Comparison of ENCODE assay signal across 14 cellular contexts in the genomic region with DNA sequence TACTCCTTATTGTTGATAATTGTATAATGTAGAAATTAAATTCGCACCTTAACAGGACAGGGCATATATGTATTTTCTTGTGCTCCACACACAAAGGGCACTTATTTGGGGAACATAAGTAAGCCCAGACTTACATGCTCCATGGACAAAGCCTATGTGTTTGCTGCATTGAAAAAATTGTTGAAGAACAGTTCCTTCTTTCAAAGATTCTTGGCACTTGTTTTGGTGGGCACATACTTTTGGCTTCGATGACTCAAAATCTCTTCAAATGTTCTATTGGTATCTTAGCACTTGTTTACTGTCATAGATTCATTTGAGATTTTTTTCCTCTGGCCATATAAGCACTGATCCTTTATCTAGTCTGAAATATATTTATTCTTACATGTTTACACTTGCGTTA. TPM values are rescaled to one million over a fixed set of nuclear protein-coding genes. Genes with fewer than 3 reads are reported as not detected.
DNase-seq lines count a peak whose midpoint lies in the region; ATAC-seq and TF ChIP-seq lines count a peak whose summit lies in the region.
"Had no signal": no experiment of that assay in that cellular context is flagged by ENCODE, and none has a peak within 500 bp of the region (broad histone marks: within the 10 kb centered on the region; RNA-seq: fewer than 3 reads in every experiment).

No MANE protein-coding gene starts in this region.

- no peak overlapping the region for H3K4me3 ChIP-seq in AG10803 (ENCODE audit: low read length)
- H3K4me3 ChIP-seq in muscle layer of duodenum (ENCODE audit: low read depth in 1 of 2, low read length in 2 of 2): no peak overlapping the region

- no peaks in the 10 kb centered on the region for H3K36me3 ChIP-seq in muscle layer of duodenum (ENCODE audit: control insufficient read depth in 1 of 2, insufficient read depth in 2 of 2, low read length in 2 of 2)

- H3K27ac Mint-ChIP-seq in activated CD4-positive, alpha-beta memory T cell treated with anti-CD3 and anti-CD28 coated beads, Interleukin-2, amount 10 ng/mL, durations not matched to agents 7 days and 5 days: no peak overlapping the region

- POLR2A ChIA-PET in activated CD4-positive, alpha-beta memory T cell treated with anti-CD3 and anti-CD28 coated beads, Interleukin-2, amount 10 ng/mL, durations not matched to agents 7 days and 5 days (lab: Charles Lee): interaction anchor here (1.2 kb wide), 1 partner anchor 213 kb away, joined by 3 read pairs; no protein-coding TSS in a partner anchor

- H3K27me3 ChIP-seq in muscle layer of duodenum (ENCODE audit: low read depth, low read length): no peaks in the 10 kb centered on the region

- H3K4me1 ChIP-seq in muscle layer of duodenum (ENCODE audit: control insufficient read depth in 1 of 2, insufficient read depth in 2 of 2, low read length in 2 of 2): peaks cover 0 to 22% of the 10 kb centered on the region in 2 donors

- H3K27ac ChIP-seq in muscle layer of duodenum (ENCODE audit: low read length): peak overlapping the region; percentile 74

- no peak overlapping the region for H3K4me3 Mint-ChIP-seq in activated CD4-positive, alpha-beta memory T cell treated with anti-CD3 and anti-CD28 coated beads, Interleukin-2, amount 10 ng/mL, durations not matched to agents 7 days and 5 days

- TF ChIP-seq CTCF in AG10803 (conservative IDR thresholded peaks at IDR 0.05; ENCODE audit: low read length): no peak

- no peak for ATAC-seq in HG03025 (IDR thresholded peaks at IDR 0.05; ENCODE audit: low FRiP score, unreplicated experiment)
- ATAC-seq in HG03196 (IDR thresholded peaks at IDR 0.05; ENCODE audit: unreplicated experiment): no peak
- ATAC-seq: activated naive CD8-positive, alpha-beta T cell treated with anti-CD3 and anti-CD28 coated beads, Interleukin-2, amount 50 U/mL, for 24 hours had no signal

- no peaks in the 10 kb centered on the region for H3K9me3 ChIP-seq in muscle layer of duodenum (ENCODE audit: control insufficient read depth in 1 of 2, low read length in 2 of 2)

- CTCF ChIA-PET in activated CD4-positive, alpha-beta memory T cell treated with anti-CD3 and anti-CD28 coated beads, Interleukin-2, amount 10 ng/mL, durations not matched to agents 7 days and 5 days (lab: Charles Lee): interaction anchor here (3.0 kb wide), 1 partner anchor 213 kb away, joined by 30 read pairs; no protein-coding TSS in a partner anchor

- peaks cover 4% of the 10 kb centered on the region for H3K36me3 Mint-ChIP-seq in activated CD4-positive, alpha-beta memory T cell treated with anti-CD3 and anti-CD28 coated beads, Interleukin-2, amount 10 ng/mL, durations not matched to agents 7 days and 5 days (ENCODE audit: low read depth)

- DNase-seq in AG10803 (ENCODE audit: low read depth) (peak; percentile 48), LHCN-M2 (ENCODE audit: low read depth) (peak; percentile 35), astrocyte of the hippocampus (ENCODE audit: low read depth, low spot score) (peak; percentile 66), DMS 273 (lab: John Stamatoyannopoulos, UW; ENCODE audit: unreplicated experiment) (no peak)
- DNase-seq in activated CD4-positive, alpha-beta memory T cell treated with anti-CD3 and anti-CD28 coated beads, Interleukin-2, amount 10 ng/mL, durations not matched to agents 7 days and 5 days: no peak
- DNase-seq: activated CD4-positive, CD25-positive, alpha-beta regulatory T cell; activated naive CD8-positive, alpha-beta T cell treated with anti-CD3 and anti-CD28 coated beads, Interleukin-2, amount 50 U/mL, for 24 hours; activated T-cell treated with anti-CD3 and anti-CD28 coated beads for 4 hours; NCI-H2081 treated with DMSO at 0.1 percent for 48 hours; NK-92 treated with Interleukin-12 subunit alpha and Interleukin-12 subunit beta, amount 100 ng/mL, for 24 hours had no signal

- no peaks in the 10 kb centered on the region for H3K9me3 Mint-ChIP-seq in activated CD4-positive, alpha-beta memory T cell treated with anti-CD3 and anti-CD28 coated beads, Interleukin-2, amount 10 ng/mL, durations not matched to agents 7 days and 5 days

- H3K27me3 Mint-ChIP-seq in activated CD4-positive, alpha-beta memory T cell treated with anti-CD3 and anti-CD28 coated beads, Interleukin-2, amount 10 ng/mL, durations not matched to agents 7 days and 5 days: peaks cover 11% of the 10 kb centered on the region
- H3K27me3 Mint-ChIP-seq: activated naive CD8-positive, alpha-beta T cell treated with anti-CD3 and anti-CD28 coated beads, Interleukin-2, amount 50 U/mL, for 24 hours; memory B cell had no signal

- H3K4me1 Mint-ChIP-seq in activated CD4-positive, alpha-beta memory T cell treated with anti-CD3 and anti-CD28 coated beads, Interleukin-2, amount 10 ng/mL, durations not matched to agents 7 days and 5 days: peaks cover 33% of the 10 kb centered on the region

RNA-seq across cellular contexts. Expression of gene MAP4K5, which starts 1.4 kb away (rescaled TPM):
- 149 and 175 TPM in 2 replicates for total RNA-seq in LHCN-M2 (2014; rRNA removed)
- 16.4 TPM for polyA plus RNA-seq in LHCN-M2 (2012)
- total RNA-seq in activated CD4-positive, alpha-beta memory T cell treated with anti-CD3 and anti-CD28 coated beads, Interleukin-2, amount 10 ng/mL, durations not matched to agents 7 days and 5 days: 10 to 100 TPM; 22.0 TPM

RNA-seq across cellular contexts. Expression of gene ATL1, which starts 26.1 kb away (rescaled TPM):
- 12.7 and 14.9 TPM in 2 replicates for total RNA-seq in LHCN-M2 (2014; rRNA removed)
- 7.4 TPM for polyA plus RNA-seq in LHCN-M2 (2012)
- 1 to 10 TPM in 1 of 2 experiments, under 1 TPM in 1; 0.86 to 1.2 TPM for total RNA-seq in activated CD4-positive, alpha-beta memory T cell treated with anti-CD3 and anti-CD28 coated beads, Interleukin-2, amount 10 ng/mL, durations not matched to agents 7 days and 5 days

Comparison
In these comparisons a context has a peak if more than half of its experiments do, and no peak if none do; other contexts are left out.
1. DNase-seq: peak in AG10803 (single experiment), LHCN-M2 (single experiment) and astrocyte of the hippocampus (single experiment); none in DMS 273 (single experiment) and activated CD4-positive, alpha-beta memory T cell treated with anti-CD3 and anti-CD28 coated beads, Interleukin-2, amount 10 ng/mL, durations not matched to agents 7 days and 5 days (single experiment).